In the genomic region with DNA sequence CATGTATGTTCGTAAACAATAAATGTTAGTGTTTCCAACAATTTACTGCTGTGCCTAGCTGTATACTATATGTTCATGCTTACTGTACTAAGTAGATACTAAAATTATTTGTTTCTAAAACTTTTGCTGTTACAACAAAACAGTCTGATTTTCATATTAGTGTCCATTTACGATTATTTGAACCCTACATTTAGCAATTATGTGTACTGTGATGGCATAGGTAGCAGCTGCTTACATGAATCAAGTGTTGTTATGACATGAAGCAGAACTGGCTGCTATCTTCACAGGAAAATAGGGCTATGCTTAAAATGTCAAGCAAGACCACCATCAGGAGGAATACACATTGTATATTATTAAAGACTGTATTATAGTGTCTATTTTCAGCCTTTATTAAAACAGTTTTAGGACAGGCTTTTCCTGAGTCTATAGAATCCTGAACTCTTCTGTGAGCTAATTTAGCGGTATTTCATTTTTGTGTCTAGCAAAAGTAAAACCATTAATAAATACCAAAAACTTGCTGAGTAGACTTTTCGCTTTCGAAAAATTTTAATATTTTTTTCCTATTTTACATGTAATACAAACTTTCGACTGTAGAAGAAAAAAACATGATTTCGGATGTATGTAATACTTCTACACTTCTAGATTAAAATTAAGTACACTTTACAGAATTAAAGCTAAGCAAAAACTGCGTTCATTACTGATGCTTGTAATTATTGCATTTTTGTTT, we compare ENCODE assay signal across 8 cellular contexts. TPM values are rescaled to one million over a fixed set of nuclear protein-coding genes. Genes with fewer than 3 reads are reported as not detected.
A peak's percentile ranks its signal among the peaks of the same experiment; 100 is the strongest.
DNase-seq lines count a peak whose midpoint lies in the region; ATAC-seq and TF ChIP-seq lines count a peak whose summit lies in the region.

No MANE protein-coding gene starts in this region.

- no peak overlapping the region for H3K14ac ChIP-seq in trophoblast cell (ENCODE audit: low read length)

- H3K9ac ChIP-seq in OCI-LY3 (ENCODE audit: low read length) (peak overlapping the region; percentile 89), trophoblast cell (ENCODE audit: low read length) (no peak overlapping the region)

- DNase-seq in endothelial cell (ENCODE audit: low spot score) = no peak
- no peak for DNase-seq in trophoblast cell
- no peak for DNase-seq in LoVo (ENCODE audit: low spot score)
- DNase-seq in stimulated activated CD4-positive, alpha-beta T cell treated with anti-CD3 and anti-CD28 coated beads, Interleukin-4, amount 100 ng/mL, for 1 hour = no peak

- TF ChIP-seq CTCF in OCI-LY3 (IDR thresholded peaks at IDR 0.05; ENCODE audit: low read depth, low read length) (no peak), endothelial cell (IDR thresholded peaks at IDR 0.05; ENCODE audit: unreplicated experiment) (no peak)

- 0 out of 2 replicates have a peak overlapping the region, but pooled peaks have one; percentile 7 for H2AFZ ChIP-seq in OCI-LY3 (ENCODE audit: low read depth, low read length)
- no peak overlapping the region for H2AFZ ChIP-seq in trophoblast cell (ENCODE audit: insufficient read depth, low read length, poor library complexity)

- H2BK12ac ChIP-seq in trophoblast cell (ENCODE audit: low read length) = no peak overlapping the region

- H4K12ac ChIP-seq in trophoblast cell (ENCODE audit: low read depth, low read length) = no peak overlapping the region

- H3K4ac ChIP-seq in trophoblast cell (ENCODE audit: low read depth, low read length) = no peak overlapping the region

- H3K27ac Mint-ChIP-seq in endothelial cell (ENCODE audit: unreplicated experiment) = peak overlapping the region; percentile 98

- H4K91ac ChIP-seq in trophoblast cell (ENCODE audit: low read depth, low read length) = no peak overlapping the region

- no peaks in the 10 kb centered on the region for H4K20me1 ChIP-seq in OCI-LY3 (ENCODE audit: insufficient read depth, low read length)

- H3K79me2 ChIP-seq in OCI-LY3 (ENCODE audit: low read length) (peaks cover 40% of the 10 kb centered on the region), trophoblast cell (ENCODE audit: control insufficient read depth, insufficient read depth, low read length, poor library complexity) (peaks cover 7% of the 10 kb centered on the region)

- no CpG with 5 or more reads among the region's 8 CpGs for WGBS in trophoblast cell (ENCODE audit: extremely low coverage, insufficient coverage, insufficient read length)

- ATAC-seq in GM21528 (IDR thresholded peaks at IDR 0.05; ENCODE audit: low FRiP score, unreplicated experiment) (no peak), HG03520 (IDR thresholded peaks at IDR 0.05; ENCODE audit: unreplicated experiment) (no peak)

- H3K4me2 ChIP-seq in OCI-LY3 (ENCODE audit: low read length) (peak overlapping the region; percentile 63), trophoblast cell (ENCODE audit: low read length) (peak overlapping the region; percentile 67)

- H4K8ac ChIP-seq in trophoblast cell (ENCODE audit: low read depth, low read length) = no peak overlapping the region

- H3K4me1 ChIP-seq in OCI-LY3 (ENCODE audit: low read length) = 0 out of 2 replicates have a peak, but pooled peaks cover 5% of the 10 kb centered on the region
- peaks cover 4 to 6% of the 10 kb centered on the region in 2 experiments for H3K4me1 ChIP-seq in trophoblast cell (ENCODE audit: control insufficient read depth in 1 of 2, insufficient read depth in 2 of 2, low read length in 2 of 2)

- H3K9me3 Mint-ChIP-seq in endothelial cell (ENCODE audit: unreplicated experiment) = no peaks in the 10 kb centered on the region

- H3K36me3 ChIP-seq in OCI-LY3 (replicated peaks; ENCODE audit: low read depth, low read length) (peaks cover 15% of the 10 kb centered on the region), trophoblast cell (ENCODE audit: control insufficient read depth in 1 of 2, insufficient read depth in 2 of 2, low read length in 2 of 2) (peaks cover 0 to 4% of the 10 kb centered on the region in 2 experiments)

- peaks cover 7% of the 10 kb centered on the region for H3K4me1 Mint-ChIP-seq in endothelial cell (ENCODE audit: unreplicated experiment)

- H3K27ac ChIP-seq in OCI-LY3 (ENCODE audit: low read length) (peak overlapping the region; percentile 93), trophoblast cell (ENCODE audit: low read depth, low read length) (no peak overlapping the region)

- no peaks in the 10 kb centered on the region for H3K36me3 Mint-ChIP-seq in endothelial cell (ENCODE audit: low read depth, unreplicated experiment)

- no peak overlapping the region for H2AK5ac ChIP-seq in trophoblast cell (ENCODE audit: low read length)

- H3K9me3 ChIP-seq in OCI-LY3 (ENCODE audit: insufficient read depth, low read length) (no peaks in the 10 kb centered on the region), trophoblast cell (ENCODE audit: insufficient read depth, low read depth, low read length) (no peaks in the 10 kb centered on the region)

- H2BK5ac ChIP-seq in trophoblast cell (ENCODE audit: low read depth, low read length, poor library complexity) = no peak overlapping the region

- no peak overlapping the region for H2BK120ac ChIP-seq in trophoblast cell (ENCODE audit: insufficient read depth, low read length, poor library complexity)

- H3K4me3 Mint-ChIP-seq in endothelial cell (ENCODE audit: unreplicated experiment) = peak overlapping the region; percentile 93

- no peaks in the 10 kb centered on the region for H3K27me3 Mint-ChIP-seq in endothelial cell (ENCODE audit: unreplicated experiment)

- no peak overlapping the region for H3K18ac ChIP-seq in trophoblast cell (ENCODE audit: low read length)

- H3K4me3 ChIP-seq in GM08714 (ENCODE audit: low read length) (peak overlapping the region; percentile 73; the same call in 1 of the 2 replicates), OCI-LY3 (ENCODE audit: low read length) (peak overlapping the region; percentile 79), trophoblast cell (ENCODE audit: low read depth, low read length) (peak overlapping the region; percentile 47)

- no peak overlapping the region for H3K23ac ChIP-seq in trophoblast cell (ENCODE audit: low read length)

- H3K79me1 ChIP-seq in trophoblast cell (ENCODE audit: low read length) = peaks cover 19% of the 10 kb centered on the region

- H3K27me3 ChIP-seq in OCI-LY3 (ENCODE audit: low read depth, low read length) (no peaks in the 10 kb centered on the region), trophoblast cell (ENCODE audit: insufficient read depth, low read length) (no peaks in the 10 kb centered on the region)

RNA-seq across cellular contexts. Expression of a gene that starts 1.1 kb away (rescaled TPM):
- 15.3 TPM for total RNA-seq in endothelial cell (ENCODE audit: unreplicated experiment)
- polyA plus RNA-seq in trophoblast cell (2013) = 13.4 and 13.5 TPM in 2 replicates
